Comparison of ENCODE assay signal across 8 cellular contexts in the genomic region with DNA sequence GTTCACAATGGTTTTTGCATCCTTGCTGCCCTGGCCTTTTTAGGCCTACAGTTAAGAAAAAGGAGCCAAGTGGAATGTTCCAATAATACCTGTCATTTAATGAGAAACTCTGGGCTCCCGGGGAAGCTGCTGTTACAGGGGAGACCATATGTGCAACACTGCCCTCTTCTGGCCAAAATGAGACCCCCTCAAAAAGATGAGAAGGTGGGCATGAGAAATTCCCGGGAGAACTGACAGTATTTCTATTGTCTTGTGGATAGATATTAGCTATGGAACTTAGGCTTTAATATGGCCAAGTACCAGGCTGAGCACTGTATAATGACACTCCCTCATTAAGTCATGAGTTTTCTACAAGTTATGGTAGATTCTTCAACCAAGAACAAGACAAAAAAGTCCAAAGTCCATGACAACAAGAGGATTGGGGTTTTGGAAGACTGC.
DNase-seq lines count a peak whose midpoint lies in the region; ATAC-seq and TF ChIP-seq lines count a peak whose summit lies in the region.

No MANE protein-coding gene starts in this region.

- no peaks in the 10 kb centered on the region for H3K4me1 Mint-ChIP-seq in activated CD8-positive, alpha-beta memory T cell treated with anti-CD3 and anti-CD28 coated beads, Interleukin-2, amount 10 ng/mL, durations not matched to agents 7 days and 5 days
- H3K4me1 Mint-ChIP-seq in osteocyte (ENCODE audit: unreplicated experiment), result peaks cover 33% of the 10 kb centered on the region

- in situ Hi-C loops in GM13977 (cut with MboI; ENCODE audit: low pct_unique_long_range_greater_than_20kb, low sequenced_read_pairs, unreplicated experiment), result loop anchor here (10.0 kb wide), 1 partner anchor 647 kb away; no protein-coding TSS in a partner anchor

- H3K27ac Mint-ChIP-seq in activated CD8-positive, alpha-beta memory T cell treated with anti-CD3 and anti-CD28 coated beads, Interleukin-2, amount 10 ng/mL, durations not matched to agents 7 days and 5 days, result no peak overlapping the region
- H3K27ac Mint-ChIP-seq in osteocyte (ENCODE audit: unreplicated experiment), result no peak overlapping the region

- no peak overlapping the region for H3K4me3 Mint-ChIP-seq in activated CD8-positive, alpha-beta memory T cell treated with anti-CD3 and anti-CD28 coated beads, Interleukin-2, amount 10 ng/mL, durations not matched to agents 7 days and 5 days
- no peak overlapping the region for H3K4me3 Mint-ChIP-seq in osteocyte (ENCODE audit: unreplicated experiment)

- CTCF ChIA-PET in activated CD8-positive, alpha-beta memory T cell treated with anti-CD3 and anti-CD28 coated beads, Interleukin-2, amount 10 ng/mL, durations not matched to agents 7 days and 5 days (lab: Charles Lee), result interaction anchor here (0.6 to 2.1 kb wide), 13 partner anchors 10 to 688 kb away, joined by 3 to 15 read pairs (median 3); no protein-coding TSS in a partner anchor

- peak; percentile 33 for ATAC-seq in activated CD8-positive, alpha-beta memory T cell treated with anti-CD3 and anti-CD28 coated beads, Interleukin-2, amount 10 ng/mL, durations not matched to agents 7 days and 5 days
- ATAC-seq in HG03442 (IDR thresholded peaks at IDR 0.05; ENCODE audit: unreplicated experiment) (no peak), HG03571 (IDR thresholded peaks at IDR 0.05; ENCODE audit: unreplicated experiment) (no peak)

- TF ChIP-seq CTCF in GM13977 (IDR thresholded peaks at IDR 0.05; ENCODE audit: extremely low read depth, insufficient read depth, missing control alignments), result peak; percentile 74
- TF ChIP-seq CTCF in fibroblast of mammary gland (conservative IDR thresholded peaks at IDR 0.05; ENCODE audit: control insufficient read depth, insufficient read depth, low read depth, low read length), result peak; percentile 87
- peak; percentile 82 for TF ChIP-seq CTCF in osteocyte (IDR thresholded peaks at IDR 0.05)

- no peaks in the 10 kb centered on the region for H3K9me3 Mint-ChIP-seq in activated CD8-positive, alpha-beta memory T cell treated with anti-CD3 and anti-CD28 coated beads, Interleukin-2, amount 10 ng/mL, durations not matched to agents 7 days and 5 days (ENCODE audit: low read depth)
- H3K9me3 Mint-ChIP-seq in osteocyte (ENCODE audit: unreplicated experiment), result peaks cover 5% of the 10 kb centered on the region

- no peaks in the 10 kb centered on the region for H3K36me3 Mint-ChIP-seq in activated CD8-positive, alpha-beta memory T cell treated with anti-CD3 and anti-CD28 coated beads, Interleukin-2, amount 10 ng/mL, durations not matched to agents 7 days and 5 days
- H3K36me3 Mint-ChIP-seq in osteocyte (ENCODE audit: unreplicated experiment), result peaks cover 4% of the 10 kb centered on the region

- no peaks in the 10 kb centered on the region for H3K27me3 Mint-ChIP-seq in activated CD8-positive, alpha-beta memory T cell treated with anti-CD3 and anti-CD28 coated beads, Interleukin-2, amount 10 ng/mL, durations not matched to agents 7 days and 5 days
- H3K27me3 Mint-ChIP-seq in osteocyte (ENCODE audit: unreplicated experiment), result no peaks in the 10 kb centered on the region

- DNase-seq in AML-193 (lab: John Stamatoyannopoulos, UW) (peak; percentile 7 to 10), GM13977 (ENCODE audit: low spot score) (peak; percentile 77), NCI-H460 (ENCODE audit: extremely low read depth, low read depth) (peak; percentile 19), fibroblast of mammary gland (ENCODE audit: low read depth) (peak; percentile 60), osteocyte (ENCODE audit: extremely low spot score, unreplicated experiment) (no peak)
- DNase-seq in activated CD8-positive, alpha-beta memory T cell treated with anti-CD3 and anti-CD28 coated beads, Interleukin-2, amount 10 ng/mL, durations not matched to agents 7 days and 5 days, result peak; percentile 58

- H3K4me3 ChIP-seq in fibroblast of mammary gland (ENCODE audit: control insufficient read depth, low read depth, low read length), result no peak overlapping the region
